In the genomic region with DNA sequence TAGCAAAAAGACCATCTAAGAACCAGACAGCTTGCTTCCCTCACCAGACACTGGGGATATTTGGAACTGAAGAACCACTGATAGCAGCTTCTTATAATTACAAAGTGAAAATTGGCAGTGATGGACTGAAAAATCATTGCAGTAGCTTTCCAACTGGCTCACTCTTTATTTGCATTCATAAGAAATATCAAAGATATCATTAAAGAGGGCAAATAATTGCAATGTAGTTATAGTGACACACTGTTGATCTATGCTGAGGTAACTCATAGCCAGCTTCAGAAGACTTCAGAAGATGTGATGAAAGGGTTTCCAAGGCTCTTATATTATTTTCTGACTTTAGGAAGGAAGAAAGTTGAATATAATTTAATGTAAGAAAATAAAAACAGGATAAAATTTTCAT, we compare ENCODE assay signal across 19 cellular contexts. TPM values are rescaled to one million over a fixed set of nuclear protein-coding genes. Genes with fewer than 3 reads are reported as not detected.
A peak's percentile ranks its signal among the peaks of the same experiment; 100 is the strongest.
DNase-seq lines count a peak whose midpoint lies in the region; ATAC-seq, FAIRE-seq and TF ChIP-seq lines count a peak whose summit lies in the region.
"Had no signal": no experiment of that assay in that cellular context is flagged by ENCODE, and none has a peak within 500 bp of the region (broad histone marks: within the 10 kb centered on the region; RNA-seq: fewer than 3 reads in every experiment).

No MANE protein-coding gene starts in this region.

- FAIRE-seq in pancreas (lab: Jason Lieb, UNC): no peak
- FAIRE-seq: G401.6, GM12891, H54 had no signal

- ATAC-seq in PC-3: peak; percentile 65
- peak in 3 of 4 donors; percentile 8 to 58 (median 44) for ATAC-seq in pancreas
- no peak for ATAC-seq in left lobe of liver
- ATAC-seq: CD8-positive, alpha-beta T cell; GM23338; HCT116 had no signal

- DNase-seq in Calu3: no peak
- peak; percentile 63 for DNase-seq in LNCaP clone FGC (ENCODE audit: low read depth)
- DNase-seq in PC-3: peak; percentile 16
- no peak for DNase-seq in pancreas
- DNase-seq in 8988T: no peak
- DNase-seq in SKM-1 (lab: John Stamatoyannopoulos, UW; ENCODE audit: unreplicated experiment): no peak
- no peak for DNase-seq in left lobe of liver (ENCODE audit: low spot score)
- DNase-seq: CD8-positive, alpha-beta T cell; DMS 273 treated with DMSO at 0.1 percent for 48 hours; DMS53; DND-41; HFFc6 had no signal

- no peak overlapping the region for H3K4me2 ChIP-seq in PC-3 (ENCODE audit: low read length)
- H3K4me2 ChIP-seq: BLaER1 treated with 17β-estradiol and CSF1 and Interleukin-3, amounts not matched to agents 10 nM and 100 nM; GM23338 had no signal

- H3K36me3 ChIP-seq in PC-3 (ENCODE audit: low read depth, low read length) (no peaks in the 10 kb centered on the region), pancreas (no peaks in the 10 kb centered on the region)
- H3K36me3 ChIP-seq: BLaER1 treated with 17β-estradiol and CSF1 and Interleukin-3, amounts not matched to agents 10 nM and 100 nM had no signal

- peaks cover 52% of the 10 kb centered on the region for H3K36me3 Mint-ChIP-seq in Calu3 (ENCODE audit: insufficient read depth, unreplicated experiment)
- H3K36me3 Mint-ChIP-seq: CD8-positive, alpha-beta T cell had no signal

- H3K9me3 ChIP-seq in PC-3 (ENCODE audit: low read length) (no peaks in the 10 kb centered on the region), pancreas (no peaks in the 10 kb centered on the region)
- H3K9me3 ChIP-seq: BLaER1 treated with 17β-estradiol and CSF1 and Interleukin-3, amounts not matched to agents 10 nM and 100 nM had no signal

- POLR2A ChIA-PET in PC-3 (lab: Charles Lee; ENCODE audit: unreplicated experiment): interaction anchor here (0.7 kb wide), 1 partner anchor 14 kb away, joined by 3 read pairs; no protein-coding TSS in a partner anchor

- CTCF ChIA-PET in Calu3 (lab: Charles Lee) (no interaction called here), PC-3 (lab: Charles Lee) (no interaction called here)

- H3K27me3 ChIP-seq in PC-3 (ENCODE audit: low read length) (no peaks in the 10 kb centered on the region), pancreas (no peaks in the 10 kb centered on the region)
- H3K27me3 ChIP-seq: BLaER1 treated with 17β-estradiol and CSF1 and Interleukin-3, amounts not matched to agents 10 nM and 100 nM had no signal

- BruUV-seq in Calu3 (replicated peaks; lab: Mats Ljungman, UMichigan): no TSS peak
- BruUV-seq in PC-3 (replicated peaks; lab: Mats Ljungman, UMichigan): no TSS peak

- peaks cover 57% of the 10 kb centered on the region for H3K4me1 Mint-ChIP-seq in Calu3 (ENCODE audit: low read depth, unreplicated experiment)

- no peaks in the 10 kb centered on the region for H3K27me3 Mint-ChIP-seq in Calu3 (ENCODE audit: unreplicated experiment)
- H3K27me3 Mint-ChIP-seq: B cell had no signal

- no peaks in the 10 kb centered on the region for H3K79me2 ChIP-seq in PC-3 (ENCODE audit: low read length)

- H2AFZ ChIP-seq in PC-3 (ENCODE audit: low read length): no peak overlapping the region
- H2AFZ ChIP-seq: GM23338 had no signal

- peak overlapping the region; percentile 88 for H3K27ac Mint-ChIP-seq in Calu3 (ENCODE audit: unreplicated experiment)
- H3K27ac Mint-ChIP-seq: B cell; CD8-positive, alpha-beta T cell; GM23338; HFFc6 had no signal

- H3K27ac ChIP-seq in PC-3 (ENCODE audit: low read length) (no peak overlapping the region), pancreas (no peak overlapping the region)
- H3K27ac ChIP-seq: BLaER1 treated with 17β-estradiol and CSF1 and Interleukin-3, amounts not matched to agents 10 nM and 100 nM had no signal

- peaks cover 2% of the 10 kb centered on the region for H3F3A ChIP-seq in PC-3 (ENCODE audit: low read length, unreplicated experiment)

- H4K20me1 ChIP-seq in PC-3 (ENCODE audit: low read length): no peaks in the 10 kb centered on the region
- H4K20me1 ChIP-seq: BLaER1 treated with 17β-estradiol and CSF1 and Interleukin-3, amounts not matched to agents 10 nM and 100 nM had no signal

- H3K4me3 ChIP-seq in LNCaP clone FGC (ENCODE audit: low read depth, low read length): no peak overlapping the region
- H3K4me3 ChIP-seq in PC-3 (ENCODE audit: low read length): no peak overlapping the region
- no peak overlapping the region for H3K4me3 ChIP-seq in pancreas
- H3K4me3 ChIP-seq: BLaER1 treated with 17β-estradiol and CSF1 and Interleukin-3, amounts not matched to agents 10 nM and 100 nM; GM23338 had no signal

- no peak for TF ChIP-seq CTCF in Calu3 (IDR thresholded peaks at IDR 0.05; ENCODE audit: unreplicated experiment)
- TF ChIP-seq CTCF in LNCaP clone FGC (IDR thresholded peaks at IDR 0.05; ENCODE audit: control insufficient read depth, extremely low read depth, insufficient read depth): no peak
- TF ChIP-seq CTCF in PC-3 (conservative IDR thresholded peaks at IDR 0.05; ENCODE audit: low read depth, low read length): no peak
- no peak for TF ChIP-seq CTCF in pancreas (IDR thresholded peaks at IDR 0.05)

- no peak overlapping the region for H3K4me3 Mint-ChIP-seq in Calu3 (ENCODE audit: low read depth, unreplicated experiment)
- H3K4me3 Mint-ChIP-seq: B cell; CD8-positive, alpha-beta T cell; GM23338; HFFc6 had no signal

- H3K9me3 Mint-ChIP-seq in Calu3 (ENCODE audit: low read depth, unreplicated experiment): no peaks in the 10 kb centered on the region
- H3K9me3 Mint-ChIP-seq: CD8-positive, alpha-beta T cell; GM23338; HFFc6 had no signal

- H3K4me1 ChIP-seq in PC-3 (ENCODE audit: insufficient read depth, low read length) (peaks cover 34% of the 10 kb centered on the region), pancreas (peaks cover 4 to 34% (median 7%) of the 10 kb centered on the region in 3 donors)
- H3K4me1 ChIP-seq: BLaER1 treated with 17β-estradiol and CSF1 and Interleukin-3, amounts not matched to agents 10 nM and 100 nM had no signal

- H3K9me2 ChIP-seq in PC-3 (replicated peaks; ENCODE audit: low read length): no peaks in the 10 kb centered on the region; the same call in 1 of the 2 replicates

- intact Hi-C loops in Calu3 (cut with micrococcal nuclease; ENCODE audit: unreplicated experiment) (no loop called here), PC-3 (cut with micrococcal nuclease) (no loop called here), pancreas (cut with DNase I) (no loop called here)

- H3K9ac ChIP-seq in PC-3 (ENCODE audit: low read length): no peak overlapping the region
- H3K9ac ChIP-seq: BLaER1 treated with 17β-estradiol and CSF1 and Interleukin-3, amounts not matched to agents 10 nM and 100 nM had no signal

RNA-seq across cellular contexts. Expression of a gene that starts 5.8 kb away (rescaled TPM):
- total RNA-seq in Calu3 (2022) (12.5 and 12.8 TPM in 2 replicates), PC-3 (2014; rRNA removed) (0.69 and 1.1 TPM in 2 replicates), pancreas (10 to 100 TPM in 1 of 6 donors, 1 to 10 TPM in 5; 3.1 to 10.2 (median 5.8) TPM), left lobe of liver (0.23 TPM)
- polyA plus RNA-seq in pancreas: 1 to 10 TPM; 2.8 to 4.1 TPM
- total RNA-seq: CD8-positive, alpha-beta T cell; HFFc6 had no signal

Comparison
In these comparisons a context has a peak if more than half of its experiments do, and no peak if none do; other contexts are left out.
1. DNase-seq: peak in LNCaP clone FGC (single experiment) and PC-3 (single experiment); none in Calu3 (single experiment), pancreas (0 of 6), 8988T (single experiment), SKM-1 (single experiment) and left lobe of liver (single experiment).